23 cellular contexts compared by ENCODE assay signal in the genomic region with DNA sequence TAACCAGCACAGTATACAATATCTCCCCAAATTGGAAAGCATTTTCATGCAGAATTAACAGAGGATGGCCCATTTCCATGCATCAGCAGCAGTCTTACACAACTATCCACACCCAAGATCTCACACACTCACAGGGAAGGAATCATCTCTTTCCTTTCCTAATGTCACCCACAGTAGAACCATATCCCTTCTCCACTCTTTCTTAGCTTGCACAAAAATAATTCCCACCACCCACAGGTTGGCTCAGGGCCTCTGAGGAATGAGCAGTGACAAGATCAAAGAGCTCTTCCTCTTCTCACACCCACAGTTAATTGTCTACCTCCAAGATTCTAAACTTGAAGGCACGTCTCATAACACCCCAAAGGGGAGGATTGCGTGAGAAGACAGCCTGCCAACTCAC.
DNase-seq lines count a peak whose midpoint lies in the region; ATAC-seq, FAIRE-seq and TF ChIP-seq lines count a peak whose summit lies in the region.
"Had no signal": no experiment of that assay in that cellular context is flagged by ENCODE, and none has a peak within 500 bp of the region (broad histone marks: within the 10 kb centered on the region; RNA-seq: fewer than 3 reads in every experiment).

No MANE protein-coding gene starts in this region.

- 58 to 59% methylated on average over 2 of the region's 2 CpGs for WGBS in GM23248 (ENCODE audit: low coverage in 1 of 2, low lambda C conversion rate in 2 of 2, missing lambda C conversion rate in 2 of 2), 2 experiments

- H3K27me3 ChIP-seq in GM23248 (replicated peaks; ENCODE audit: insufficient read depth) = no peaks in the 10 kb centered on the region
- no peaks in the 10 kb centered on the region for H3K27me3 ChIP-seq in astrocyte (ENCODE audit: insufficient read depth, low read length)
- H3K27me3 ChIP-seq in fibroblast of lung (ENCODE audit: control insufficient read depth, insufficient read depth, low read length) = no peaks in the 10 kb centered on the region
- H3K27me3 ChIP-seq: Peyer's patch had no signal

- no peaks in the 10 kb centered on the region for H3K27me3 Mint-ChIP-seq in astrocyte (ENCODE audit: low read depth, unreplicated experiment)

- H3K4me3 Mint-ChIP-seq in astrocyte (ENCODE audit: unreplicated experiment) = no peak overlapping the region
- H3K4me3 Mint-ChIP-seq: CD14-positive monocyte had no signal

- H3K79me2 ChIP-seq in GM23248 (ENCODE audit: insufficient read depth) = no peaks in the 10 kb centered on the region
- no peaks in the 10 kb centered on the region for H3K79me2 ChIP-seq in astrocyte (ENCODE audit: insufficient read depth, low read length)
- no peaks in the 10 kb centered on the region for H3K79me2 ChIP-seq in fibroblast of lung (ENCODE audit: control insufficient read depth, insufficient read depth, low read length)

- no peak for ATAC-seq in GM18517 (IDR thresholded peaks at IDR 0.05; ENCODE audit: unreplicated experiment)

- peaks cover 10% of the 10 kb centered on the region for H3K9me3 Mint-ChIP-seq in astrocyte (ENCODE audit: unreplicated experiment)

- H2AFZ ChIP-seq in GM23248 (peak overlapping the region; percentile 55; the same call in 1 of the 2 replicates), astrocyte (ENCODE audit: low read depth, low read length) (no peak overlapping the region), fibroblast of lung (ENCODE audit: low read length) (peak overlapping the region; percentile 4)

- peaks cover 2% of the 10 kb centered on the region for H3K36me3 Mint-ChIP-seq in astrocyte (ENCODE audit: low read depth, unreplicated experiment)
- H3K36me3 Mint-ChIP-seq: CD14-positive monocyte had no signal

- peak overlapping the region; percentile 29 for H3K27ac Mint-ChIP-seq in astrocyte (ENCODE audit: unreplicated experiment)
- H3K27ac Mint-ChIP-seq: CD14-positive monocyte had no signal

- H3K4me2 ChIP-seq in GM23248 (ENCODE audit: unreplicated experiment) (peak overlapping the region; percentile 61), astrocyte (ENCODE audit: low read length) (no peak overlapping the region), fibroblast of lung (ENCODE audit: extremely low read depth, insufficient read depth, low read length) (no peak overlapping the region)

- H3K36me3 ChIP-seq in GM23248 (ENCODE audit: low read depth) (0 out of 2 replicates have a peak, but pooled peaks cover 4% of the 10 kb centered on the region), astrocyte (ENCODE audit: insufficient read depth, low read length) (no peaks in the 10 kb centered on the region), fibroblast of lung (ENCODE audit: control insufficient read depth, insufficient read depth, low read length) (no peaks in the 10 kb centered on the region)
- H3K36me3 ChIP-seq: HAP-1, Peyer's patch had no signal

- in situ Hi-C loops in GM23248 (cut with MboI) = no loop called here

- peaks cover 26% of the 10 kb centered on the region for H3K4me1 Mint-ChIP-seq in astrocyte (ENCODE audit: low read depth, unreplicated experiment)

- H3K9me2 ChIP-seq in GM23248 (ENCODE audit: insufficient read depth) = no peaks in the 10 kb centered on the region

- TF ChIP-seq CTCF in astrocyte (IDR thresholded peaks at IDR 0.05; ENCODE audit: insufficient read depth, low read depth, low read length) (no peak), fibroblast of lung (conservative IDR thresholded peaks at IDR 0.05 in 1 of 2, IDR thresholded peaks at IDR 0.05 in 1 of 2; ENCODE audit: low read depth in 1 of 2, low read length in 2 of 2) (no peak)

- DNase-seq in GM23248 = peak; percentile 61
- DNase-seq in astrocyte (ENCODE audit: low read depth) = peak; percentile 12
- no peak for DNase-seq in fibroblast of lung (ENCODE audit: low read depth in 2 of 2)
- DNase-seq in putamen (ENCODE audit: low spot score) = peak; percentile 22
- DNase-seq in NCI-H524 (lab: John Stamatoyannopoulos, UW) = no peak
- no peak for DNase-seq in ecto neural progenitor cell (ENCODE audit: low spot score)
- DNase-seq: AML-193; DND-41; Kasumi-1; MM.1S; NCI-H1092 treated with DMSO at 0.1 percent for 48 hours; NCI-H146; NCI-H2029 treated with DMSO at 0.1 percent for 48 hours; NCI-H2171; NCI-H446 treated with DMSO at 0.1 percent for 48 hours; NK-92 treated with Interleukin-12 subunit alpha and Interleukin-12 subunit beta, amount 100 ng/mL, for 24 hours; Peyer's patch; SHP77 had no signal

- no peak for FAIRE-seq in astrocyte (lab: Jason Lieb, UNC)
- FAIRE-seq: G401.6 had no signal

- H3K4me1 ChIP-seq in GM23248 (ENCODE audit: insufficient read depth) (peaks cover 54% of the 10 kb centered on the region), astrocyte (ENCODE audit: insufficient read depth, low read length) (peaks cover 11% of the 10 kb centered on the region), fibroblast of lung (ENCODE audit: control insufficient read depth, extremely low read depth, insufficient read depth, low read length) (peaks cover 2% of the 10 kb centered on the region)
- H3K4me1 ChIP-seq: HAP-1, Peyer's patch had no signal

- H3K9me3 ChIP-seq in GM23248 (ENCODE audit: low read depth) (peaks cover 5% of the 10 kb centered on the region), astrocyte (ENCODE audit: insufficient read depth, low read depth, low read length) (peaks cover 9% of the 10 kb centered on the region), fibroblast of lung (ENCODE audit: control insufficient read depth, insufficient read depth, low read depth, low read length) (no peaks in the 10 kb centered on the region)
- H3K9me3 ChIP-seq: HAP-1 had no signal

- H3K27ac ChIP-seq in GM23248 (peak overlapping the region; percentile 80), astrocyte (ENCODE audit: low read depth, low read length) (no peak overlapping the region), fibroblast of lung (ENCODE audit: insufficient read depth, low read length) (no peak overlapping the region)
- H3K27ac ChIP-seq: Peyer's patch, SK-N-MC had no signal

- H4K20me1 ChIP-seq in GM23248 (ENCODE audit: insufficient read depth) (no peaks in the 10 kb centered on the region), astrocyte (ENCODE audit: insufficient read depth, low read length) (no peaks in the 10 kb centered on the region), fibroblast of lung (ENCODE audit: control insufficient read depth, extremely low read depth, insufficient read depth, low read length) (no peaks in the 10 kb centered on the region)

- H3K9ac ChIP-seq in GM23248 (no peak overlapping the region), astrocyte (ENCODE audit: low read length) (no peak overlapping the region), fibroblast of lung (ENCODE audit: insufficient read depth, low read length) (no peak overlapping the region)

- H3K4me3 ChIP-seq in GM23248 (no peak overlapping the region), astrocyte (ENCODE audit: insufficient read depth, low read depth, low read length) (no peak overlapping the region), fibroblast of lung (replicated peaks in 1 of 4; ENCODE audit: control extremely low read depth in 1 of 4, insufficient read depth in 1 of 4, low read depth in 3 of 4, low read length in 4 of 4) (no peak overlapping the region)
- H3K4me3 ChIP-seq: HAP-1, Peyer's patch, SK-N-MC had no signal

- H3F3A ChIP-seq in GM23248 (ENCODE audit: insufficient read depth) = peaks cover 63% of the 10 kb centered on the region

Comparison
In these comparisons a context has a peak if more than half of its experiments do, and no peak if none do; other contexts are left out.
1. DNase-seq: peak in GM23248 (single experiment), astrocyte (single experiment) and putamen (single experiment); none in fibroblast of lung (0 of 2), NCI-H524 (0 of 2) and ecto neural progenitor cell (single experiment).